1 cellular context compared by ENCODE assay signal in the genomic region with DNA sequence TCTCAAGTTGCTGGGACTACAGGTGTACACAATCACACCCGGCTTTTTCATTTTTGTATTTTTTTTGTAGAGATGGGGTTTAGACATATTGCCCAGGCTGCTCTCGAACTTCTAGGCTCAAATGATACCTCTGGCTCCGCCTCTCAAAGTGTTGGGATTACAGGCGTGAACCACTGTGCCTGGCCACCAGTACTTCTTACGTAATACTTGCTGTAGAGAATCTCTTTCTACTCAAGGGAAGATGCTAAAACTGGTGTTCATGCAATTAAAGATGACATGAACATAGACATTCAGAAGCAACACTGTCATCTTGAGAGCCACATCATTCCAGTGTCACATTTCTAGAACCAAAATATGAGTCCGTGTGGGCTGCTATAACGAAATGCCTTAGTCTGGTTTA.
TF ChIP-seq lines count a peak whose summit lies in the region.

No MANE protein-coding gene starts in this region.

TF ChIP-seq in GM23338, 12 proteins besides CTCF, POLR2A, EP300 and RAD21 (continued from another document):
- TF ChIP-seq, protein P1, sequence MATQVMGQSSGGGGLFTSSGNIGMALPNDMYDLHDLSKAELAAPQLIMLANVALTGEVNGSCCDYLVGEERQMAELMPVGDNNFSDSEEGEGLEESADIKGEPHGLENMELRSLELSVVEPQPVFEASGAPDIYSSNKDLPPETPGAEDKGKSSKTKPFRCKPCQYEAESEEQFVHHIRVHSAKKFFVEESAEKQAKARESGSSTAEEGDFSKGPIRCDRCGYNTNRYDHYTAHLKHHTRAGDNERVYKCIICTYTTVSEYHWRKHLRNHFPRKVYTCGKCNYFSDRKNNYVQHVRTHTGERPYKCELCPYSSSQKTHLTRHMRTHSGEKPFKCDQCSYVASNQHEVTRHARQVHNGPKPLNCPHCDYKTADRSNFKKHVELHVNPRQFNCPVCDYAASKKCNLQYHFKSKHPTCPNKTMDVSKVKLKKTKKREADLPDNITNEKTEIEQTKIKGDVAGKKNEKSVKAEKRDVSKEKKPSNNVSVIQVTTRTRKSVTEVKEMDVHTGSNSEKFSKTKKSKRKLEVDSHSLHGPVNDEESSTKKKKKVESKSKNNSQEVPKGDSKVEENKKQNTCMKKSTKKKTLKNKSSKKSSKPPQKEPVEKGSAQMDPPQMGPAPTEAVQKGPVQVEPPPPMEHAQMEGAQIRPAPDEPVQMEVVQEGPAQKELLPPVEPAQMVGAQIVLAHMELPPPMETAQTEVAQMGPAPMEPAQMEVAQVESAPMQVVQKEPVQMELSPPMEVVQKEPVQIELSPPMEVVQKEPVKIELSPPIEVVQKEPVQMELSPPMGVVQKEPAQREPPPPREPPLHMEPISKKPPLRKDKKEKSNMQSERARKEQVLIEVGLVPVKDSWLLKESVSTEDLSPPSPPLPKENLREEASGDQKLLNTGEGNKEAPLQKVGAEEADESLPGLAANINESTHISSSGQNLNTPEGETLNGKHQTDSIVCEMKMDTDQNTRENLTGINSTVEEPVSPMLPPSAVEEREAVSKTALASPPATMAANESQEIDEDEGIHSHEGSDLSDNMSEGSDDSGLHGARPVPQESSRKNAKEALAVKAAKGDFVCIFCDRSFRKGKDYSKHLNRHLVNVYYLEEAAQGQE (IDR thresholded peaks at IDR 0.05; ENCODE audit: unreplicated experiment): no peak
